In genomic region chr5:2753452-2754409, GRCh38 we compare ENCODE assay signal across 13 cellular contexts. TPM values are rescaled to one million over a fixed set of nuclear protein-coding genes. Genes with fewer than 3 reads are reported as not detected.
A peak's percentile ranks its signal among the peaks of the same experiment; 100 is the strongest.
DNase-seq lines count a peak whose midpoint lies in the region; ATAC-seq and TF ChIP-seq lines count a peak whose summit lies in the region.
"Had no signal": no experiment of that assay in that cellular context is flagged by ENCODE, and none has a peak within 500 bp of the region (broad histone marks: within the 10 kb centered on the region; RNA-seq: fewer than 3 reads in every experiment).

No MANE protein-coding gene starts in this region.

- peak overlapping the region; percentile 73 to 87 (median 86) for H3K4me3 Mint-ChIP-seq in nephron
- H3K4me3 Mint-ChIP-seq: stimulated activated naive CD8-positive, alpha-beta T cell treated with anti-CD3 and anti-CD28 coated beads, Interleukin-15, Interleukin-2, amounts not matched to agents 100 ng/mL and 50 ng/mL, for 24 hours had no signal

- ATAC-seq in HG03045 (IDR thresholded peaks at IDR 0.05; ENCODE audit: unreplicated experiment) (no peak), GM18907 (IDR thresholded peaks at IDR 0.05; ENCODE audit: unreplicated experiment) (no peak)
- ATAC-seq: body of pancreas had no signal

- no peaks in the 10 kb centered on the region for H3K9me3 Mint-ChIP-seq in nephron
- H3K9me3 Mint-ChIP-seq: stimulated activated naive CD8-positive, alpha-beta T cell treated with anti-CD3 and anti-CD28 coated beads, Interleukin-15, Interleukin-2, amounts not matched to agents 100 ng/mL and 50 ng/mL, for 24 hours had no signal

- peaks cover 31% of the 10 kb centered on the region for H3K4me1 Mint-ChIP-seq in nephron

- no peak for TF ChIP-seq POLR2A in Peyer's patch (IDR thresholded peaks at IDR 0.05)

- H3K36me3 ChIP-seq in BLaER1 (peaks cover 45% of the 10 kb centered on the region), HUES48 (ENCODE audit: control insufficient read depth, insufficient read depth, low read length) (peaks cover 10% of the 10 kb centered on the region), Peyer's patch (no peaks in the 10 kb centered on the region)

- H3K27ac Mint-ChIP-seq in nephron: no peak overlapping the region
- H3K27ac Mint-ChIP-seq: stimulated activated naive CD8-positive, alpha-beta T cell treated with anti-CD3 and anti-CD28 coated beads, Interleukin-15, Interleukin-2, amounts not matched to agents 100 ng/mL and 50 ng/mL, for 24 hours had no signal

- no peak for TF ChIP-seq CTCF in nephron (IDR thresholded peaks at IDR 0.05; ENCODE audit: unreplicated experiment in 3 of 3)
- no peak for TF ChIP-seq CTCF in Peyer's patch (IDR thresholded peaks at IDR 0.05)

- H3K4me1 ChIP-seq in BLaER1 (peaks cover 46% of the 10 kb centered on the region), HUES48 (ENCODE audit: control insufficient read depth, insufficient read depth, low read length) (peaks cover 36% of the 10 kb centered on the region), Peyer's patch (peaks cover 0 to 42% (median 0%) of the 10 kb centered on the region in 4 donors)

- DNase-seq in ecto neural progenitor cell (ENCODE audit: low spot score) (peak; percentile 58), Peyer's patch (no peak), RPMI8226 (no peak)
- DNase-seq: activated T-cell treated with anti-CD3 and anti-CD28 coated beads for 4 hours; body of pancreas; NCI-H226; stimulated activated CD4-positive, alpha-beta T cell treated with anti-CD3 and anti-CD28 coated beads, Interleukin-4, amount 100 ng/mL, for 24 hours had no signal

- peaks cover 12% of the 10 kb centered on the region for H3K36me3 Mint-ChIP-seq in nephron (ENCODE audit: low read depth)

- H3K4me2 ChIP-seq in BLaER1: peak overlapping the region; percentile 95

- H3K9me3 ChIP-seq in BLaER1: peaks cover 49% of the 10 kb centered on the region
- no peaks in the 10 kb centered on the region for H3K9me3 ChIP-seq in HUES48 (ENCODE audit: control insufficient read depth, insufficient read depth, low read length)
- peaks cover 0 to 3% (median 0%) of the 10 kb centered on the region in 4 donors for H3K9me3 ChIP-seq in Peyer's patch
- H3K9me3 ChIP-seq: body of pancreas had no signal

- H3K27ac ChIP-seq in BLaER1 (peak overlapping the region; percentile 93), HUES48 (ENCODE audit: low read depth, low read length) (peak overlapping the region; percentile 42), Peyer's patch (no peak overlapping the region)
- H3K27ac ChIP-seq: body of pancreas had no signal

- H3K9ac ChIP-seq in BLaER1: peak overlapping the region; percentile 85
- no peak overlapping the region for H3K9ac ChIP-seq in HUES48 (ENCODE audit: low read depth, low read length)

- H3K27me3 ChIP-seq in BLaER1 (no peaks in the 10 kb centered on the region), HUES48 (ENCODE audit: control insufficient read depth, insufficient read depth, low read length) (peaks cover 54% of the 10 kb centered on the region), Peyer's patch (peaks cover 0 to 55% of the 10 kb centered on the region in 2 donors)

- peaks cover 26% of the 10 kb centered on the region for H4K20me1 ChIP-seq in BLaER1

- H3K4me3 ChIP-seq in BLaER1 (peak overlapping the region; percentile 75), HUES48 (ENCODE audit: low read depth, low read length) (peak overlapping the region; percentile 70), Peyer's patch (no peak overlapping the region)
- H3K4me3 ChIP-seq: body of pancreas had no signal

- H3K27me3 Mint-ChIP-seq in nephron (ENCODE audit: low read depth): peaks cover 85% of the 10 kb centered on the region

RNA-seq across cellular contexts. Expression of gene IRX2, which starts 2.3 kb away (rescaled TPM):
- total RNA-seq in Peyer's patch: not detected

Comparison
In these comparisons a context has a peak if more than half of its experiments do, and no peak if none do; other contexts are left out.
1. H3K27ac ChIP-seq: peak in BLaER1 (single experiment) and HUES48 (single experiment); none in Peyer's patch (0 of 4).
2. H3K4me3 ChIP-seq: peak in BLaER1 (single experiment) and HUES48 (single experiment); none in Peyer's patch (0 of 4).